ENCODE assay signal across 9 cellular contexts in genomic region chr11:2301631-2302272, GRCh38. TPM values are rescaled to one million over a fixed set of nuclear protein-coding genes. Genes with fewer than 3 reads are reported as not detected.
A peak's percentile ranks its signal among the peaks of the same experiment; 100 is the strongest.
DNase-seq lines count a peak whose midpoint lies in the region; ATAC-seq and TF ChIP-seq lines count a peak whose summit lies in the region.
"Had no signal": no experiment of that assay in that cellular context is flagged by ENCODE, and none has a peak within 500 bp of the region (broad histone marks: within the 10 kb centered on the region; RNA-seq: fewer than 3 reads in every experiment).

Gene C11orf21, minus strand, starts transcription at chr11:2301918. Its CDS starts 110 bp downstream, at chr11:2301808.
Gene TSPAN32, plus strand, starts transcription at chr11:2302013. Its CDS starts 137 bp downstream, at chr11:2302150.

- peak; percentile 51 for DNase-seq in OCI-M2 (lab: John Stamatoyannopoulos, UW; ENCODE audit: unreplicated experiment)
- DNase-seq in activated naive CD4-positive, alpha-beta T cell treated with anti-CD3 and anti-CD28 coated beads, Interleukin-2, amount 50 U/mL, for 16 hours: peak; percentile 56
- DNase-seq in lower lobe of right lung: peak; percentile 82
- DNase-seq in transverse colon: peak; percentile 57
- no peak for DNase-seq in HFFc6
- no peak for DNase-seq in occipital lobe (lab: John Stamatoyannopoulos, UW)
- DNase-seq in NCI-H2029 (lab: John Stamatoyannopoulos, UW): no peak

- no peak for TF ChIP-seq CTCF in lower lobe of right lung (IDR thresholded peaks at IDR 0.05)
- no peak for TF ChIP-seq CTCF in transverse colon (IDR thresholded peaks at IDR 0.05)
- TF ChIP-seq CTCF in HFFc6 (IDR thresholded peaks at IDR 0.05): no peak

- WGBS in transverse colon (ENCODE audit: low coverage in 1 of 2), 2 donors: 51% methylated on average over 14 of the region's 16 CpGs; no CpG with 5 or more reads in 1 of the 2 donors

- peaks cover 14% of the 10 kb centered on the region for H3K4me1 Mint-ChIP-seq in HFFc6 (ENCODE audit: low read depth)

- H3K9me3 ChIP-seq in lower lobe of right lung (no peaks in the 10 kb centered on the region), transverse colon (no peaks in the 10 kb centered on the region)
- H3K9me3 ChIP-seq: gastrocnemius medialis had no signal

- ATAC-seq in GM19025 (IDR thresholded peaks at IDR 0.05; ENCODE audit: low read depth, unreplicated experiment) (peak; percentile 74), lower lobe of right lung (peak; percentile 51 to 64)
- ATAC-seq: gastrocnemius medialis had no signal

- in situ Hi-C loops in transverse colon (cut with MboI; ENCODE audit: low pct_ligation_motif_present in 1 of 4, low pct_unique_long_range_greater_than_20kb in 1 of 4, low sequenced_read_pairs in 3 of 4): loop anchor here in 1 of 4 donors (25.0 kb wide), 1 partner anchor 586 kb away; the partner anchor contains the start of gene CDKN1C

- H3K4me3 ChIP-seq in lower lobe of right lung (peak within 1 kb of the TSS; percentile 47), transverse colon (peak within 1 kb of the TSS in 2 of 4 donors; percentile 1 to 5)

- H3K27me3 ChIP-seq in lower lobe of right lung (ENCODE audit: low read depth) (no peaks in the 10 kb centered on the region), transverse colon (no peaks in the 10 kb centered on the region)

- H3K27me3 Mint-ChIP-seq in HFFc6 (ENCODE audit: insufficient read depth): peaks cover 8% of the 10 kb centered on the region

- H3K4me1 ChIP-seq in lower lobe of right lung: peaks cover 48% of the 10 kb centered on the region
- peaks cover 10 to 45% (median 23%) of the 10 kb centered on the region in 4 donors for H3K4me1 ChIP-seq in transverse colon

- no peak within 1 kb of the TSS for H3K27ac Mint-ChIP-seq in HFFc6

- no peak for TF ChIP-seq EP300 in transverse colon (IDR thresholded peaks at IDR 0.05; ENCODE audit: low read depth)

- H3K27ac ChIP-seq in lower lobe of right lung (peak within 1 kb of the TSS; percentile 78), transverse colon (peak within 1 kb of the TSS; percentile 40 to 94 (median 66))
- H3K27ac ChIP-seq: gastrocnemius medialis had no signal

- H3K36me3 Mint-ChIP-seq in HFFc6 (ENCODE audit: low read depth): no peaks in the 10 kb centered on the region

- intact Hi-C loops in lower lobe of right lung (cut with DNase I): loop anchor here (10.0 kb wide), 1 partner anchor 123 kb away; no protein-coding TSS in a partner anchor
- intact Hi-C loops in transverse colon (cut with DNase I; ENCODE audit: low total_unique reads): no loop called here

- no peaks in the 10 kb centered on the region for H3K9me3 Mint-ChIP-seq in HFFc6

- no peak within 1 kb of the TSS for H3K4me3 Mint-ChIP-seq in HFFc6

- TF ChIP-seq POLR2A in transverse colon (IDR thresholded peaks at IDR 0.05): no peak

- H3K36me3 ChIP-seq in lower lobe of right lung (no peaks in the 10 kb centered on the region), transverse colon (no peaks in the 10 kb centered on the region)
- H3K36me3 ChIP-seq: gastrocnemius medialis had no signal

RNA-seq across cellular contexts. Expression of gene C11orf21, which starts in this region (rescaled TPM):
- total RNA-seq in lower lobe of right lung: 12.1 TPM
- under 1 TPM in 1 of 4 donors, not detected in 3; 0.27 TPM for total RNA-seq in transverse colon
- total RNA-seq in HFFc6 (2021; fragmentation: NEBNext Ultra II Directional; extraction: Animal tissue kit (Norgen Biotek cat#: 25700)): not detected
- 0.16 TPM for total RNA-seq in occipital lobe

RNA-seq across cellular contexts. Expression of gene TSPAN32, which starts in this region (rescaled TPM):
- 12.5 TPM for total RNA-seq in lower lobe of right lung
- total RNA-seq in transverse colon: under 1 TPM in 2 of 4 donors, not detected in 2; 0.16 to 0.96 TPM
- not detected for total RNA-seq in HFFc6 (2021; fragmentation: NEBNext Ultra II Directional; extraction: Animal tissue kit (Norgen Biotek cat#: 25700))
- total RNA-seq in occipital lobe: not detected
- total RNA-seq: gastrocnemius medialis had no signal

Comparison
In these comparisons a context has a peak if more than half of its experiments do, and no peak if none do; other contexts are left out.
1. RNA of gene C11orf21 (total RNA-seq): 12.1 TPM in lower lobe of right lung (single experiment); 0.27 TPM in transverse colon, 0.16 TPM in occipital lobe (single experiment) and not detected in HFFc6; every median in the first group is over 10 times any median in the second.
2. Peak in DNase-seq and H3K27ac ChIP-seq in transverse colon; RNA of the genes that start here not detected or under 1 TPM.
3. DNase-seq: peak in OCI-M2 (single experiment), activated naive CD4-positive, alpha-beta T cell treated with anti-CD3 and anti-CD28 coated beads, Interleukin-2, amount 50 U/mL, for 16 hours (single experiment) and lower lobe of right lung (single experiment); none in HFFc6 (single experiment), occipital lobe (single experiment) and NCI-H2029 (single experiment).